In genomic region chr19:32675720-32676185, GRCh38 we compare ENCODE assay signal across 8 cellular contexts. TPM values are rescaled to one million over a fixed set of nuclear protein-coding genes. Genes with fewer than 3 reads are reported as not detected.
DNase-seq lines count a peak whose midpoint lies in the region; ATAC-seq and TF ChIP-seq lines count a peak whose summit lies in the region.

TSS of gene RGS9BP (plus strand) at chr19:32675848. CDS start at chr19:32676264, 416 bp downstream.

- peak; percentile 30 for ATAC-seq in GM18502 (IDR thresholded peaks at IDR 0.05; ENCODE audit: poor library complexity, unreplicated experiment)

- H3K27me3 ChIP-seq in left ventricle myocardium inferior (ENCODE audit: low read depth) = peaks cover 32% of the 10 kb centered on the region
- H3K27me3 ChIP-seq in vagina = no peaks in the 10 kb centered on the region

- TF ChIP-seq POLR2A in vagina (IDR thresholded peaks at IDR 0.05) = no peak

- intact Hi-C loops in left ventricle myocardium inferior (cut with micrococcal nuclease) = no loop called here
- intact Hi-C loops in vagina (cut with DNase I) = no loop called here

- TF ChIP-seq CTCF in 22Rv1 (IDR thresholded peaks at IDR 0.05) = no peak
- TF ChIP-seq CTCF in left ventricle myocardium inferior (IDR thresholded peaks at IDR 0.05; ENCODE audit: borderline replicate concordance) = no peak
- no peak for TF ChIP-seq CTCF in vagina (IDR thresholded peaks at IDR 0.05)

- H3K4me3 ChIP-seq in left ventricle myocardium inferior = peak within 1 kb of the TSS; percentile 94
- H3K4me3 ChIP-seq in vagina = peak within 1 kb of the TSS; percentile 85 to 98

- H3K27ac ChIP-seq in 22Rv1 (peak within 1 kb of the TSS; percentile 86), left ventricle myocardium inferior (replicated peaks) (peak within 1 kb of the TSS; percentile 93), vagina (peak within 1 kb of the TSS; percentile 84)

- DNase-seq in LoVo (ENCODE audit: low spot score) = peak; percentile 83
- peak; percentile 34 to 75 for DNase-seq in SW 1271 (lab: John Stamatoyannopoulos, UW)
- peak; percentile 16 for DNase-seq in amniotic stem cell (lab: John Stamatoyannopoulos, UW)
- peak; percentile 89 for DNase-seq in left ventricle myocardium inferior
- DNase-seq in pons (ENCODE audit: low spot score) = peak; percentile 62
- DNase-seq in vagina (ENCODE audit: extremely low spot score in 2 of 2) = no peak

- H3K36me3 ChIP-seq in left ventricle myocardium inferior (peaks cover 4% of the 10 kb centered on the region), vagina (no peaks in the 10 kb centered on the region)

- no peaks in the 10 kb centered on the region for H3K9me3 ChIP-seq in left ventricle myocardium inferior (replicated peaks)
- H3K9me3 ChIP-seq in vagina = no peaks in the 10 kb centered on the region

- peaks cover 66% of the 10 kb centered on the region for H3K4me1 ChIP-seq in left ventricle myocardium inferior
- peaks cover 40% of the 10 kb centered on the region for H3K4me1 ChIP-seq in vagina

RNA-seq across cellular contexts. Expression of gene RGS9BP, which starts in this region (rescaled TPM):
- total RNA-seq in left ventricle myocardium inferior (8.6 TPM), vagina (0.49 TPM)

Comparison
In these comparisons a context has a peak if more than half of its experiments do, and no peak if none do; other contexts are left out.
1. DNase-seq: peak in LoVo (single experiment), SW 1271 (2 of 2), amniotic stem cell (single experiment), left ventricle myocardium inferior (single experiment) and pons (single experiment); none in vagina (0 of 2).
2. Peak in every context shown above with its lines, with median percentiles within 50 percentile points of each other: H3K27ac ChIP-seq.